In the genomic region with DNA sequence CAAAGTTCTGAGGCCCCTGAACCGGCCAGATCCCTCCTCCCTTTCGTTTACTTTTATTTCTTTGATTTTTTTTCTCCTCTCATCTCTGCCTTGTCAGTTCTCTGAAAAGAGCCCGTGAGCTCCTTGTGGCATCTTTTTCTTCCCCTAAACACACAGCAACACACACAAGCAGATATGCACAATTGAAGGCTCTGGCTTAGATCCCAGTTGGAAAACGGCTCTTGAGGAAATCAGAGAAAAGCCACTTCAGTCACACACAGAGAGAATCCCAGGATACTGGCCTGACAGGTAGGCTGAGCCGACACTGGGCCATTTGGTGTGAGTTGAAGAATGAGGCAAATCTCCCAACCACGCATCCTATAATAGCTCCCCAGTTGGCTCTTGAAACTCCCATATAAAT, we compare ENCODE assay signal across 1 cellular context.
TF ChIP-seq lines count a peak whose summit lies in the region.

No MANE protein-coding gene starts in this region.

TF ChIP-seq in WTC11, 78 proteins besides CTCF, POLR2A, EP300 and RAD21 (continued from another document):
- TF ChIP-seq, protein P1, sequence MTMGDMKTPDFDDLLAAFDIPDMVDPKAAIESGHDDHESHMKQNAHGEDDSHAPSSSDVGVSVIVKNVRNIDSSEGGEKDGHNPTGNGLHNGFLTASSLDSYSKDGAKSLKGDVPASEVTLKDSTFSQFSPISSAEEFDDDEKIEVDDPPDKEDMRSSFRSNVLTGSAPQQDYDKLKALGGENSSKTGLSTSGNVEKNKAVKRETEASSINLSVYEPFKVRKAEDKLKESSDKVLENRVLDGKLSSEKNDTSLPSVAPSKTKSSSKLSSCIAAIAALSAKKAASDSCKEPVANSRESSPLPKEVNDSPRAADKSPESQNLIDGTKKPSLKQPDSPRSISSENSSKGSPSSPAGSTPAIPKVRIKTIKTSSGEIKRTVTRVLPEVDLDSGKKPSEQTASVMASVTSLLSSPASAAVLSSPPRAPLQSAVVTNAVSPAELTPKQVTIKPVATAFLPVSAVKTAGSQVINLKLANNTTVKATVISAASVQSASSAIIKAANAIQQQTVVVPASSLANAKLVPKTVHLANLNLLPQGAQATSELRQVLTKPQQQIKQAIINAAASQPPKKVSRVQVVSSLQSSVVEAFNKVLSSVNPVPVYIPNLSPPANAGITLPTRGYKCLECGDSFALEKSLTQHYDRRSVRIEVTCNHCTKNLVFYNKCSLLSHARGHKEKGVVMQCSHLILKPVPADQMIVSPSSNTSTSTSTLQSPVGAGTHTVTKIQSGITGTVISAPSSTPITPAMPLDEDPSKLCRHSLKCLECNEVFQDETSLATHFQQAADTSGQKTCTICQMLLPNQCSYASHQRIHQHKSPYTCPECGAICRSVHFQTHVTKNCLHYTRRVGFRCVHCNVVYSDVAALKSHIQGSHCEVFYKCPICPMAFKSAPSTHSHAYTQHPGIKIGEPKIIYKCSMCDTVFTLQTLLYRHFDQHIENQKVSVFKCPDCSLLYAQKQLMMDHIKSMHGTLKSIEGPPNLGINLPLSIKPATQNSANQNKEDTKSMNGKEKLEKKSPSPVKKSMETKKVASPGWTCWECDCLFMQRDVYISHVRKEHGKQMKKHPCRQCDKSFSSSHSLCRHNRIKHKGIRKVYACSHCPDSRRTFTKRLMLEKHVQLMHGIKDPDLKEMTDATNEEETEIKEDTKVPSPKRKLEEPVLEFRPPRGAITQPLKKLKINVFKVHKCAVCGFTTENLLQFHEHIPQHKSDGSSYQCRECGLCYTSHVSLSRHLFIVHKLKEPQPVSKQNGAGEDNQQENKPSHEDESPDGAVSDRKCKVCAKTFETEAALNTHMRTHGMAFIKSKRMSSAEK (CRISPR knock-in tag; IDR thresholded peaks at IDR 0.05; ENCODE audit: borderline replicate concordance) = no peak
- TF ChIP-seq, protein P2, sequence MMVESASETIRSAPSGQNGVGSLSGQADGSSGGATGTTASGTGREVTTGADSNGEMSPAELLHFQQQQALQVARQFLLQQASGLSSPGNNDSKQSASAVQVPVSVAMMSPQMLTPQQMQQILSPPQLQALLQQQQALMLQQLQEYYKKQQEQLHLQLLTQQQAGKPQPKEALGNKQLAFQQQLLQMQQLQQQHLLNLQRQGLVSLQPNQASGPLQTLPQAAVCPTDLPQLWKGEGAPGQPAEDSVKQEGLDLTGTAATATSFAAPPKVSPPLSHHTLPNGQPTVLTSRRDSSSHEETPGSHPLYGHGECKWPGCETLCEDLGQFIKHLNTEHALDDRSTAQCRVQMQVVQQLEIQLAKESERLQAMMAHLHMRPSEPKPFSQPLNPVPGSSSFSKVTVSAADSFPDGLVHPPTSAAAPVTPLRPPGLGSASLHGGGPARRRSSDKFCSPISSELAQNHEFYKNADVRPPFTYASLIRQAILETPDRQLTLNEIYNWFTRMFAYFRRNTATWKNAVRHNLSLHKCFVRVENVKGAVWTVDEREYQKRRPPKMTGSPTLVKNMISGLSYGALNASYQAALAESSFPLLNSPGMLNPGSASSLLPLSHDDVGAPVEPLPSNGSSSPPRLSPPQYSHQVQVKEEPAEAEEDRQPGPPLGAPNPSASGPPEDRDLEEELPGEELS (CRISPR knock-in tag; IDR thresholded peaks at IDR 0.05) = no peak
- TF ChIP-seq MYBL2 (CRISPR knock-in tag; IDR thresholded peaks at IDR 0.05) (no peak), ZNF121 (CRISPR knock-in tag; IDR thresholded peaks at IDR 0.05) (no peak), SP1 (CRISPR knock-in tag; conservative IDR thresholded peaks at IDR 0.05) (no peak), NFATC4 (CRISPR knock-in tag; IDR thresholded peaks at IDR 0.05) (no peak), SMAD4 (CRISPR knock-in tag; IDR thresholded peaks at IDR 0.05) (no peak), CREM (CRISPR knock-in tag; IDR thresholded peaks at IDR 0.05) (no peak), ELF4 (CRISPR knock-in tag; IDR thresholded peaks at IDR 0.05; ENCODE audit: low read depth) (no peak), PRRX2 (CRISPR knock-in tag; IDR thresholded peaks at IDR 0.05) (no peak), ETV6 (CRISPR knock-in tag; IDR thresholded peaks at IDR 0.05) (no peak), MXD4 (CRISPR knock-in tag; IDR thresholded peaks at IDR 0.05; ENCODE audit: borderline replicate concordance) (no peak), NR1H2 (CRISPR knock-in tag; IDR thresholded peaks at IDR 0.05) (no peak), CBFB (CRISPR knock-in tag; IDR thresholded peaks at IDR 0.05; ENCODE audit: low read depth) (no peak)
- TF ChIP-seq, protein P3, sequence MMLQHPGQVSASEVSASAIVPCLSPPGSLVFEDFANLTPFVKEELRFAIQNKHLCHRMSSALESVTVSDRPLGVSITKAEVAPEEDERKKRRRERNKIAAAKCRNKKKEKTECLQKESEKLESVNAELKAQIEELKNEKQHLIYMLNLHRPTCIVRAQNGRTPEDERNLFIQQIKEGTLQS (CRISPR knock-in tag; conservative IDR thresholded peaks at IDR 0.05) = no peak
- TF ChIP-seq, protein P4, sequence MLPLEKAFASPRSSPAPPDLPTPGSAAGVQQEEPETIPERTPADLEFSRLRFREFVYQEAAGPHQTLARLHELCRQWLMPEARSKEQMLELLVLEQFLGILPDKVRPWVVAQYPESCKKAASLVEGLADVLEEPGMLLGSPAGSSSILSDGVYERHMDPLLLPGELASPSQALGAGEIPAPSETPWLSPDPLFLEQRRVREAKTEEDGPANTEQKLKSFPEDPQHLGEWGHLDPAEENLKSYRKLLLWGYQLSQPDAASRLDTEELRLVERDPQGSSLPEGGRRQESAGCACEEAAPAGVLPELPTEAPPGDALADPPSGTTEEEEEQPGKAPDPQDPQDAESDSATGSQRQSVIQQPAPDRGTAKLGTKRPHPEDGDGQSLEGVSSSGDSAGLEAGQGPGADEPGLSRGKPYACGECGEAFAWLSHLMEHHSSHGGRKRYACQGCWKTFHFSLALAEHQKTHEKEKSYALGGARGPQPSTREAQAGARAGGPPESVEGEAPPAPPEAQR (CRISPR knock-in tag; IDR thresholded peaks at IDR 0.05) = no peak
- TF ChIP-seq, protein P5, sequence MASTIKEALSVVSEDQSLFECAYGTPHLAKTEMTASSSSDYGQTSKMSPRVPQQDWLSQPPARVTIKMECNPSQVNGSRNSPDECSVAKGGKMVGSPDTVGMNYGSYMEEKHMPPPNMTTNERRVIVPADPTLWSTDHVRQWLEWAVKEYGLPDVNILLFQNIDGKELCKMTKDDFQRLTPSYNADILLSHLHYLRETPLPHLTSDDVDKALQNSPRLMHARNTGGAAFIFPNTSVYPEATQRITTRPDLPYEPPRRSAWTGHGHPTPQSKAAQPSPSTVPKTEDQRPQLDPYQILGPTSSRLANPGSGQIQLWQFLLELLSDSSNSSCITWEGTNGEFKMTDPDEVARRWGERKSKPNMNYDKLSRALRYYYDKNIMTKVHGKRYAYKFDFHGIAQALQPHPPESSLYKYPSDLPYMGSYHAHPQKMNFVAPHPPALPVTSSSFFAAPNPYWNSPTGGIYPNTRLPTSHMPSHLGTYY (CRISPR knock-in tag; IDR thresholded peaks at IDR 0.05) = no peak
TF ChIP-seq in WTC11: peak in this region for 0.
